8 cellular contexts compared by ENCODE assay signal in the genomic region with DNA sequence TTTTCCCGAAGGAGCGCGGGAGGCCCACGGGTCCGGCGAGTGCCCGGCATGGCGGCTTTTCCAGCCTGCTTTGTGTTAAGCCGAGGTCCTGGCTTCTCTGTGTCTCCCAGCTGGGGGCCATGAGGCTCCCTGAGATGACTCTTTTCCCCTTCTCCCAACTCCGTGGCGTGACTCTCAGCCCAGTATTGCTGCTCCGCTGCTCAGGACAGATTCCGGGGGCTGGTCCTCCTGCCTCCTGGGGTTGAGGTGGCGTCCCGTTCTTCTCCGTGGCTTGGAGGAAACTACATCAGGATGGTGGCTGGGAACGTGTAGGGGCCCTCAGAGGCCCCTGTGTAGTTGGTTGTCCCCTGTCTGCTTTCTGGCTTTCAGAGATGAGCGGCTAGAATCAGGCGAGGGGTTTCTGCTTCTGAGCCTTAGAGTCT. TPM values are rescaled to one million over a fixed set of nuclear protein-coding genes. Genes with fewer than 3 reads are reported as not detected.
DNase-seq lines count a peak whose midpoint lies in the region; ATAC-seq and TF ChIP-seq lines count a peak whose summit lies in the region.

No MANE protein-coding gene starts in this region.

- peak overlapping the region; percentile 82 for H3K4me3 Mint-ChIP-seq in activated CD8-positive, alpha-beta T cell treated with anti-CD3 and anti-CD28 coated beads for 36 hours

- peaks cover 19% of the 10 kb centered on the region for H3K4me1 Mint-ChIP-seq in activated CD8-positive, alpha-beta T cell treated with anti-CD3 and anti-CD28 coated beads for 36 hours (ENCODE audit: low read depth)

- no peaks in the 10 kb centered on the region; the same call in 1 of the 2 replicates for H3K27me3 ChIP-seq in iPS DF 6.9 (ENCODE audit: control insufficient read depth, insufficient read depth, low read length)
- H3K27me3 ChIP-seq in spleen (replicated peaks in 1 of 7): no peaks in the 10 kb centered on the region

- intact Hi-C loops in activated CD8-positive, alpha-beta T cell treated with anti-CD3 and anti-CD28 coated beads for 36 hours (cut with micrococcal nuclease): no loop called here
- intact Hi-C loops in spleen (cut with DNase I; ENCODE audit: low total_unique reads): no loop called here

- no CpG with 5 or more reads among the region's 19 CpGs for WGBS in iPS DF 6.9 (ENCODE audit: insufficient coverage, insufficient read length)
- 29 to 49% (median 35%) methylated on average over 11 to 19 of the region's 19 CpGs for WGBS in spleen, 5 donors

- no peak for ATAC-seq in activated CD8-positive, alpha-beta T cell treated with anti-CD3 and anti-CD28 coated beads for 36 hours
- no peak for ATAC-seq in HG03439 (IDR thresholded peaks at IDR 0.05; ENCODE audit: unreplicated experiment)

- no peaks in the 10 kb centered on the region for H3K27me3 Mint-ChIP-seq in activated CD8-positive, alpha-beta T cell treated with anti-CD3 and anti-CD28 coated beads for 36 hours

- H3K36me3 ChIP-seq in iPS DF 6.9 (ENCODE audit: control insufficient read depth, insufficient read depth, low read length): peaks cover 41% of the 10 kb centered on the region
- H3K36me3 ChIP-seq in spleen: peaks cover 0 to 70% (median 44%) of the 10 kb centered on the region in 6 donors

- H3K9me3 Mint-ChIP-seq in activated CD8-positive, alpha-beta T cell treated with anti-CD3 and anti-CD28 coated beads for 36 hours: no peaks in the 10 kb centered on the region

- H3K27ac Mint-ChIP-seq in activated CD8-positive, alpha-beta T cell treated with anti-CD3 and anti-CD28 coated beads for 36 hours: peak overlapping the region; percentile 15

- POLR2A ChIA-PET in activated CD8-positive, alpha-beta T cell treated with anti-CD3 and anti-CD28 coated beads for 36 hours (lab: Charles Lee): interaction anchor here (1.3 to 9.3 kb wide), 4 partner anchors 11 to 39 kb away, joined by 4 to 98 read pairs (median 4); a partner anchor contains a TSS

- H3K4me1 ChIP-seq in iPS DF 6.9 (ENCODE audit: control insufficient read depth, insufficient read depth, low read length): peaks cover 5% of the 10 kb centered on the region; the same call in 1 of the 2 replicates
- peaks cover 20 to 80% (median 44%) of the 10 kb centered on the region in 6 donors for H3K4me1 ChIP-seq in spleen

- CTCF ChIA-PET in activated CD8-positive, alpha-beta T cell treated with anti-CD3 and anti-CD28 coated beads for 36 hours (lab: Charles Lee): interaction anchor here (1.0 to 1.2 kb wide), 3 partner anchors 22 to 102 kb away, joined by 3 read pairs; no protein-coding TSS in a partner anchor

- no peak for TF ChIP-seq POLR2A in spleen (IDR thresholded peaks at IDR 0.05)

- TF ChIP-seq CTCF in HFF-Myc (IDR thresholded peaks at IDR 0.05; ENCODE audit: low read depth, low read length, missing control alignments) (no peak), spleen (IDR thresholded peaks at IDR 0.05 in 8 of 11, conservative IDR thresholded peaks at IDR 0.05 in 3 of 11) (no peak), GM13976 (IDR thresholded peaks at IDR 0.05; ENCODE audit: borderline replicate concordance, control extremely low read depth, extremely low read depth, insufficient read depth, missing control alignments) (no peak)
- TF ChIP-seq CTCF in activated CD8-positive, alpha-beta T cell treated with anti-CD3 and anti-CD28 coated beads for 36 hours (IDR thresholded peaks at IDR 0.05): no peak

- H3K27ac ChIP-seq in iPS DF 6.9 (ENCODE audit: low read length): no peak overlapping the region
- peak overlapping the region in 4 of 8 donors; percentile 58 to 83 (median 75) for H3K27ac ChIP-seq in spleen

- H3K36me3 Mint-ChIP-seq in activated CD8-positive, alpha-beta T cell treated with anti-CD3 and anti-CD28 coated beads for 36 hours (ENCODE audit: low read depth): peaks cover 2% of the 10 kb centered on the region

- no peaks in the 10 kb centered on the region for H3K9me3 ChIP-seq in iPS DF 6.9 (ENCODE audit: control insufficient read depth, insufficient read depth, low read length)
- no peaks in the 10 kb centered on the region for H3K9me3 ChIP-seq in spleen

- DNase-seq in HFF-Myc (ENCODE audit: extremely low read depth, low read depth) (no peak), iPS DF 6.9 (ENCODE audit: low read depth, low spot score) (no peak), spleen (no peak), NCI-H526 treated with DMSO at 0.1 percent for 48 hours (lab: John Stamatoyannopoulos, UW) (no peak), GM13976 (ENCODE audit: low spot score) (no peak), NCI-H446 (lab: John Stamatoyannopoulos, UW) (no peak)
- no peak for DNase-seq in activated CD8-positive, alpha-beta T cell treated with anti-CD3 and anti-CD28 coated beads for 36 hours

- in situ Hi-C loops in GM13976 (cut with MboI; ENCODE audit: low sequenced_read_pairs, unreplicated experiment): no loop called here

- H3K4me3 ChIP-seq in HFF-Myc (replicated peaks; ENCODE audit: low read depth, low read length) (peak overlapping the region; percentile 87), iPS DF 6.9 (ENCODE audit: low read length) (peak overlapping the region; percentile 75; the same call in 1 of the 2 replicates), spleen (peak overlapping the region; percentile 54 to 94 (median 78))

RNA-seq across cellular contexts. Expression of a gene that starts 1.0 kb away (rescaled TPM):
- total RNA-seq in activated CD8-positive, alpha-beta T cell treated with anti-CD3 and anti-CD28 coated beads for 36 hours: 10 to 100 TPM; 82.7 to 88.6 TPM
- 10 to 100 TPM; 61.5 to 77.2 (median 66.5) TPM for total RNA-seq in spleen
- 100 to 1,000 TPM in 1 of 3 donors, 10 to 100 TPM in 2; 69.5 to 109 (median 95.4) TPM for polyA plus RNA-seq in spleen

RNA-seq across cellular contexts. Expression of a gene that starts 1.0 kb away (rescaled TPM):
- total RNA-seq in activated CD8-positive, alpha-beta T cell treated with anti-CD3 and anti-CD28 coated beads for 36 hours: 10 to 100 TPM; 14.2 to 15.3 TPM
- total RNA-seq in spleen: 10 to 100 TPM; 21.4 to 36.3 (median 26.0) TPM
- 10 to 100 TPM; 24.5 to 42.3 (median 41.5) TPM for polyA plus RNA-seq in spleen

RNA-seq across cellular contexts. Expression of a gene that starts 13.0 kb away (rescaled TPM):
- total RNA-seq in activated CD8-positive, alpha-beta T cell treated with anti-CD3 and anti-CD28 coated beads for 36 hours: 100 to 1,000 TPM; 139 to 140 TPM
- 100 to 1,000 TPM in 3 of 7 donors, 10 to 100 TPM in 4; 76.4 to 114 (median 87.9) TPM for total RNA-seq in spleen
- polyA plus RNA-seq in spleen: 100 to 1,000 TPM; 130 to 174 (median 173) TPM

RNA-seq across cellular contexts. Expression of a gene that starts 15.2 kb away (rescaled TPM):
- total RNA-seq in activated CD8-positive, alpha-beta T cell treated with anti-CD3 and anti-CD28 coated beads for 36 hours: 100 to 1,000 TPM in 1 of 2 experiments, 10 to 100 TPM in 1; 99.2 to 101 TPM
- 10 to 100 TPM; 44.2 to 82.5 (median 54.9) TPM for total RNA-seq in spleen
- 10 to 100 TPM; 74.8 to 88.0 (median 87.6) TPM for polyA plus RNA-seq in spleen

RNA-seq across cellular contexts. Expression of a gene that starts 21.2 kb away (rescaled TPM):
- total RNA-seq in activated CD8-positive, alpha-beta T cell treated with anti-CD3 and anti-CD28 coated beads for 36 hours: 1 to 10 TPM; 5.5 to 5.8 TPM
- total RNA-seq in spleen: 1 to 10 TPM in 2 of 7 donors, under 1 TPM in 3, not detected in 2; 0.60 to 1.4 (median 0.66) TPM
- polyA plus RNA-seq in spleen: 1 to 10 TPM; 1.0 to 3.4 (median 2.0) TPM
